ENCODE assay signal across 20 cellular contexts in the genomic region with DNA sequence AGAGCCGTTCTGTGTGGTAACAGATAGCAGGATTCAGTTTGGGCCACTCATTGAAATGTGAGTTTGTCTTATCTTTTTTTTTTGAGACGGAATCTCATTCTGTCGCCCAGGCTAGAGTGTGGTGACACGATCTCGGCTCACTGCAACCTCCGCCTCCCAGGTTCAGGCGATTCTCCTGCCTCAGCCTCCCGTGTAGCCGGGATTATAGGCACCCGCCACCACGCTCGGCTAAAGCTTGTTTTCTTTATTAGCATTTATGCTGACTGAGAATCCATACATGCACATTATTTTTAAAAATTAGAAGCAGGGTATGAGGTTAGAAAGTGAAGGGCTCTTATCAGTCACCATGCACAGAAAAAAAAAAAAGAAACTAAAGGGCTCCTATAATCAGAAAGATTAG. TPM values are rescaled to one million over a fixed set of nuclear protein-coding genes. Genes with fewer than 3 reads are reported as not detected.
DNase-seq lines count a peak whose midpoint lies in the region; ATAC-seq and TF ChIP-seq lines count a peak whose summit lies in the region.
"Had no signal": no experiment of that assay in that cellular context is flagged by ENCODE, and none has a peak within 500 bp of the region (broad histone marks: within the 10 kb centered on the region; RNA-seq: fewer than 3 reads in every experiment).

No MANE protein-coding gene starts in this region.

- no peaks in the 10 kb centered on the region for H3K27me3 Mint-ChIP-seq in CD4-positive, alpha-beta T cell
- no peaks in the 10 kb centered on the region for H3K27me3 Mint-ChIP-seq in Calu3 (ENCODE audit: unreplicated experiment)
- H3K27me3 Mint-ChIP-seq in activated naive CD8-positive, alpha-beta T cell treated with anti-CD3 and anti-CD28 coated beads, Interleukin-2, amount 50 U/mL, for 24 hours: no peaks in the 10 kb centered on the region
- no peaks in the 10 kb centered on the region for H3K27me3 Mint-ChIP-seq in progenitor cell of endocrine pancreas
- H3K27me3 Mint-ChIP-seq: B cell; CD8-positive, alpha-beta memory T cell had no signal

- H3K4me3 Mint-ChIP-seq in CD4-positive, alpha-beta T cell: no peak overlapping the region
- H3K4me3 Mint-ChIP-seq in Calu3 (ENCODE audit: low read depth, unreplicated experiment) (no peak overlapping the region), progenitor cell of endocrine pancreas (ENCODE audit: low read depth) (no peak overlapping the region)
- peak overlapping the region; percentile 65 for H3K4me3 Mint-ChIP-seq in activated naive CD8-positive, alpha-beta T cell treated with anti-CD3 and anti-CD28 coated beads, Interleukin-2, amount 50 U/mL, for 24 hours
- H3K4me3 Mint-ChIP-seq: B cell had no signal

- H3K9me3 Mint-ChIP-seq in CD4-positive, alpha-beta T cell: no peaks in the 10 kb centered on the region
- H3K9me3 Mint-ChIP-seq in Calu3 (ENCODE audit: low read depth, unreplicated experiment): no peaks in the 10 kb centered on the region
- peaks cover 10% of the 10 kb centered on the region for H3K9me3 Mint-ChIP-seq in activated naive CD8-positive, alpha-beta T cell treated with anti-CD3 and anti-CD28 coated beads, Interleukin-2, amount 50 U/mL, for 24 hours
- H3K9me3 Mint-ChIP-seq in progenitor cell of endocrine pancreas (ENCODE audit: low read depth): no peaks in the 10 kb centered on the region
- H3K9me3 Mint-ChIP-seq: CD8-positive, alpha-beta memory T cell had no signal

- no peak for ATAC-seq in CD4-positive, alpha-beta T cell (ENCODE audit: poor library complexity)
- no peak for ATAC-seq in activated naive CD8-positive, alpha-beta T cell treated with anti-CD3 and anti-CD28 coated beads, Interleukin-2, amount 50 U/mL, for 24 hours
- ATAC-seq in HG03097 (IDR thresholded peaks at IDR 0.05; ENCODE audit: low FRiP score, unreplicated experiment): no peak
- ATAC-seq: GM12878, K562, Panc1 had no signal

- POLR2A ChIA-PET in CD4-positive, alpha-beta T cell (lab: Charles Lee): no interaction called here

- intact Hi-C loops in CD4-positive, alpha-beta T cell (cut with DNase I, micrococcal nuclease): no loop called here
- intact Hi-C loops in Calu3 (cut with micrococcal nuclease; ENCODE audit: unreplicated experiment): no loop called here

- H3K27me3 ChIP-seq in CD4-positive, alpha-beta T cell (ENCODE audit: control insufficient read depth, insufficient read depth, low read length): no peaks in the 10 kb centered on the region

- no peak for TF ChIP-seq CTCF in CD4-positive, alpha-beta T cell (IDR thresholded peaks at IDR 0.05)
- TF ChIP-seq CTCF in Calu3 (IDR thresholded peaks at IDR 0.05; ENCODE audit: unreplicated experiment) (no peak), progenitor cell of endocrine pancreas (IDR thresholded peaks at IDR 0.05; ENCODE audit: unreplicated experiment) (no peak)

- peaks cover 86% of the 10 kb centered on the region for H3K36me3 Mint-ChIP-seq in CD4-positive, alpha-beta T cell (ENCODE audit: low read depth)
- peaks cover 55% of the 10 kb centered on the region for H3K36me3 Mint-ChIP-seq in Calu3 (ENCODE audit: insufficient read depth, unreplicated experiment)
- peaks cover 61% of the 10 kb centered on the region for H3K36me3 Mint-ChIP-seq in activated naive CD8-positive, alpha-beta T cell treated with anti-CD3 and anti-CD28 coated beads, Interleukin-2, amount 50 U/mL, for 24 hours (ENCODE audit: low read depth)
- H3K36me3 Mint-ChIP-seq in progenitor cell of endocrine pancreas (ENCODE audit: insufficient read depth): peaks cover 36% of the 10 kb centered on the region

- H3K27ac ChIP-seq in CD4-positive, alpha-beta T cell (ENCODE audit: low read depth, low read length): no peak overlapping the region
- H3K27ac ChIP-seq: GM23248 had no signal

- DNase-seq in CD4-positive, alpha-beta T cell: peak in 1 of 10 experiments; percentile 15
- no peak for DNase-seq in Calu3
- DNase-seq in activated naive CD8-positive, alpha-beta T cell treated with anti-CD3 and anti-CD28 coated beads, Interleukin-2, amount 50 U/mL, for 24 hours: no peak
- no peak for DNase-seq in progenitor cell of endocrine pancreas (ENCODE audit: low spot score, unreplicated experiment)
- DNase-seq in GM19240 (ENCODE audit: insufficient read length, low spot score): no peak
- no peak for DNase-seq in NCI-H345 (lab: John Stamatoyannopoulos, UW)
- DNase-seq: GDM1, GM23248, HCEC 1CT, MV-4-11, NCI-H1436 treated with DMSO at 0.1 percent for 48 hours, NCI-H2081 treated with DMSO at 0.1 percent for 48 hours, NCI-H510A treated with DMSO at 0.1 percent for 48 hours had no signal

- H3K9me3 ChIP-seq in CD4-positive, alpha-beta T cell (ENCODE audit: control insufficient read depth, low read length): no peaks in the 10 kb centered on the region

- H3K4me1 Mint-ChIP-seq in CD4-positive, alpha-beta T cell (ENCODE audit: low read depth): peaks cover 44% of the 10 kb centered on the region
- H3K4me1 Mint-ChIP-seq in Calu3 (ENCODE audit: low read depth, unreplicated experiment) (no peaks in the 10 kb centered on the region), progenitor cell of endocrine pancreas (ENCODE audit: low read depth) (peaks cover 5% of the 10 kb centered on the region)
- H3K4me1 Mint-ChIP-seq in activated naive CD8-positive, alpha-beta T cell treated with anti-CD3 and anti-CD28 coated beads, Interleukin-2, amount 50 U/mL, for 24 hours: peaks cover 66% of the 10 kb centered on the region

- H3K27ac Mint-ChIP-seq in CD4-positive, alpha-beta T cell: peak overlapping the region; percentile 51
- H3K27ac Mint-ChIP-seq in Calu3 (ENCODE audit: unreplicated experiment) (no peak overlapping the region), progenitor cell of endocrine pancreas (peak overlapping the region; percentile 81)
- peak overlapping the region; percentile 54 for H3K27ac Mint-ChIP-seq in activated naive CD8-positive, alpha-beta T cell treated with anti-CD3 and anti-CD28 coated beads, Interleukin-2, amount 50 U/mL, for 24 hours
- H3K27ac Mint-ChIP-seq: B cell had no signal

- TSS peak; percentile 38 for BruUV-seq in Calu3 (replicated peaks; lab: Mats Ljungman, UMichigan)

- CTCF ChIA-PET in CD4-positive, alpha-beta T cell (lab: Charles Lee): no interaction called here
- CTCF ChIA-PET in Calu3 (lab: Charles Lee): interaction anchor here (0.6 kb wide), 1 partner anchor 106 kb away, joined by 3 read pairs; no protein-coding TSS in a partner anchor

RNA-seq across cellular contexts. Expression of a gene that starts 11.6 kb away (rescaled TPM):
- 10 to 100 TPM; 52.1 to 58.3 TPM for total RNA-seq in CD4-positive, alpha-beta T cell
- 28.7 and 31.5 TPM in 2 replicates for total RNA-seq in Calu3 (2022)
- 47.4 and 51.8 TPM in 2 replicates for total RNA-seq in progenitor cell of endocrine pancreas

RNA-seq across cellular contexts. Expression of a gene that starts 24.1 kb away (rescaled TPM):
- 10 to 100 TPM; 44.5 to 50.3 TPM for total RNA-seq in CD4-positive, alpha-beta T cell
- 42.2 and 47.5 TPM in 2 replicates for total RNA-seq in Calu3 (2022)
- 91.6 and 95.2 TPM in 2 replicates for total RNA-seq in progenitor cell of endocrine pancreas

RNA-seq across cellular contexts. Expression of a gene that starts 35.9 kb away (rescaled TPM):
- not detected for total RNA-seq in CD4-positive, alpha-beta T cell
- total RNA-seq in Calu3 (2022) (not detected in 2 replicates), progenitor cell of endocrine pancreas (not detected in 2 replicates)
- total RNA-seq: B cell; CD8-positive, alpha-beta memory T cell; GM12878; GM23248; K562; SK-MEL-5 had no signal
